9 cellular contexts compared by ENCODE assay signal in genomic region chr14:60780558-60780957, GRCh38. TPM values are rescaled to one million over a fixed set of nuclear protein-coding genes. Genes with fewer than 3 reads are reported as not detected.
A peak's percentile ranks its signal among the peaks of the same experiment; 100 is the strongest.
DNase-seq lines count a peak whose midpoint lies in the region; ATAC-seq and FAIRE-seq lines count a peak whose summit lies in the region.
"Not testable (repeated sequence)": the region's sequence is repeated elsewhere in the genome, so short reads cannot be mapped to it uniquely, and the experiment has no call there.
"Had no signal": no experiment of that assay in that cellular context is flagged by ENCODE, and none has a peak within 500 bp of the region (broad histone marks: within the 10 kb centered on the region; RNA-seq: fewer than 3 reads in every experiment).

No MANE protein-coding gene starts in this region.

- H3K27ac Mint-ChIP-seq in T-helper 2 cell treated with Interferon-gamma antibody and Interleukin-4, amounts not matched to agents 5 μg/mL and 100 μg/mL, for 36 hours: peak overlapping the region; percentile 4
- not testable (repeated sequence) for H3K27ac Mint-ChIP-seq in activated T-cell treated with anti-CD3 and anti-CD28 coated beads, Interleukin-2, amount 50 U/mL, for 72 hours; activated naive CD8-positive, alpha-beta T cell treated with anti-CD3 and anti-CD28 coated beads, Interleukin-2, amount 50 U/mL, for 24 hours
- peak overlapping the region; percentile 38 for H3K27ac Mint-ChIP-seq in stimulated activated effector memory CD8-positive, alpha-beta T cell treated with anti-CD3 and anti-CD28 coated beads, Interleukin-12 subunit alpha, Interleukin-12 subunit beta, amount 100 ng/mL, for 72 hours

- not testable (repeated sequence) for DNase-seq in GM18507 (ENCODE audit: extremely low spot score, insufficient read length, low read depth); T-helper 2 cell treated with Interferon-gamma antibody and Interleukin-4, amounts not matched to agents 5 μg/mL and 100 μg/mL, for 36 hours (ENCODE audit: low spot score); activated T-cell treated with anti-CD3 and anti-CD28 coated beads, Interleukin-2, amount 50 U/mL, for 72 hours; activated naive CD8-positive, alpha-beta T cell treated with anti-CD3 and anti-CD28 coated beads, Interleukin-2, amount 50 U/mL, for 24 hours; stimulated activated effector memory CD8-positive, alpha-beta T cell treated with anti-CD3 and anti-CD28 coated beads, Interleukin-12 subunit alpha, Interleukin-12 subunit beta, amount 100 ng/mL, for 72 hours (ENCODE audit: low spot score in 2 of 2); urothelium cell line (ENCODE audit: low spot score)

- peaks cover 19% of the 10 kb centered on the region for H3K4me1 Mint-ChIP-seq in T-helper 2 cell treated with Interferon-gamma antibody and Interleukin-4, amounts not matched to agents 5 μg/mL and 100 μg/mL, for 36 hours (ENCODE audit: low read depth)
- peaks cover 24% of the 10 kb centered on the region for H3K4me1 Mint-ChIP-seq in activated T-cell treated with anti-CD3 and anti-CD28 coated beads, Interleukin-2, amount 50 U/mL, for 72 hours (ENCODE audit: low read depth)
- peaks cover 14% of the 10 kb centered on the region for H3K4me1 Mint-ChIP-seq in activated naive CD8-positive, alpha-beta T cell treated with anti-CD3 and anti-CD28 coated beads, Interleukin-2, amount 50 U/mL, for 24 hours
- H3K4me1 Mint-ChIP-seq in stimulated activated effector memory CD8-positive, alpha-beta T cell treated with anti-CD3 and anti-CD28 coated beads, Interleukin-12 subunit alpha, Interleukin-12 subunit beta, amount 100 ng/mL, for 72 hours: peaks cover 11% of the 10 kb centered on the region

- H3K36me3 Mint-ChIP-seq in T-helper 2 cell treated with Interferon-gamma antibody and Interleukin-4, amounts not matched to agents 5 μg/mL and 100 μg/mL, for 36 hours (ENCODE audit: low read depth); activated T-cell treated with anti-CD3 and anti-CD28 coated beads, Interleukin-2, amount 50 U/mL, for 72 hours (ENCODE audit: insufficient read depth in 2 of 2); activated naive CD8-positive, alpha-beta T cell treated with anti-CD3 and anti-CD28 coated beads, Interleukin-2, amount 50 U/mL, for 24 hours (ENCODE audit: low read depth); stimulated activated effector memory CD8-positive, alpha-beta T cell treated with anti-CD3 and anti-CD28 coated beads, Interleukin-12 subunit alpha, Interleukin-12 subunit beta, amount 100 ng/mL, for 72 hours: not testable (repeated sequence)

- ATAC-seq in activated T-cell treated with anti-CD3 and anti-CD28 coated beads, Interleukin-2, amount 50 U/mL, for 72 hours (replicated peaks in 1 of 2): peak; percentile 41 to 45
- ATAC-seq in activated naive CD8-positive, alpha-beta T cell treated with anti-CD3 and anti-CD28 coated beads, Interleukin-2, amount 50 U/mL, for 24 hours: peak; percentile 61
- not testable (repeated sequence) for ATAC-seq in stimulated activated effector memory CD8-positive, alpha-beta T cell treated with anti-CD3 and anti-CD28 coated beads, Interleukin-12 subunit alpha, Interleukin-12 subunit beta, amount 100 ng/mL, for 72 hours

- not testable (repeated sequence) for H3K27me3 Mint-ChIP-seq in T-helper 2 cell treated with Interferon-gamma antibody and Interleukin-4, amounts not matched to agents 5 μg/mL and 100 μg/mL, for 36 hours (ENCODE audit: low read depth); activated T-cell treated with anti-CD3 and anti-CD28 coated beads, Interleukin-2, amount 50 U/mL, for 72 hours (ENCODE audit: low read depth); activated naive CD8-positive, alpha-beta T cell treated with anti-CD3 and anti-CD28 coated beads, Interleukin-2, amount 50 U/mL, for 24 hours

- peak overlapping the region; percentile 5 for H3K4me3 Mint-ChIP-seq in T-helper 2 cell treated with Interferon-gamma antibody and Interleukin-4, amounts not matched to agents 5 μg/mL and 100 μg/mL, for 36 hours
- H3K4me3 Mint-ChIP-seq in activated T-cell treated with anti-CD3 and anti-CD28 coated beads, Interleukin-2, amount 50 U/mL, for 72 hours; activated naive CD8-positive, alpha-beta T cell treated with anti-CD3 and anti-CD28 coated beads, Interleukin-2, amount 50 U/mL, for 24 hours; stimulated activated effector memory CD8-positive, alpha-beta T cell treated with anti-CD3 and anti-CD28 coated beads, Interleukin-12 subunit alpha, Interleukin-12 subunit beta, amount 100 ng/mL, for 72 hours: not testable (repeated sequence)

- FAIRE-seq in A204.1 (lab: Jason Lieb, UNC) (peak; percentile 30), GM18507 (lab: Jason Lieb, UNC) (peak; percentile 47), urothelium cell line (lab: Jason Lieb, UNC) (peak; percentile 77)

- H3K9me3 Mint-ChIP-seq in T-helper 2 cell treated with Interferon-gamma antibody and Interleukin-4, amounts not matched to agents 5 μg/mL and 100 μg/mL, for 36 hours; activated T-cell treated with anti-CD3 and anti-CD28 coated beads, Interleukin-2, amount 50 U/mL, for 72 hours; activated naive CD8-positive, alpha-beta T cell treated with anti-CD3 and anti-CD28 coated beads, Interleukin-2, amount 50 U/mL, for 24 hours; stimulated activated effector memory CD8-positive, alpha-beta T cell treated with anti-CD3 and anti-CD28 coated beads, Interleukin-12 subunit alpha, Interleukin-12 subunit beta, amount 100 ng/mL, for 72 hours: not testable (repeated sequence)

RNA-seq across cellular contexts. Expression of gene MNAT1, which starts 46.0 kb away (rescaled TPM):
- 10 to 100 TPM; 45.4 to 51.3 TPM for total RNA-seq in activated T-cell treated with anti-CD3 and anti-CD28 coated beads, Interleukin-2, amount 50 U/mL, for 72 hours

RNA-seq across cellular contexts. Expression of gene SIX4, which starts 56.4 kb away (rescaled TPM):
- under 1 TPM; 0.17 to 0.19 TPM for total RNA-seq in activated T-cell treated with anti-CD3 and anti-CD28 coated beads, Interleukin-2, amount 50 U/mL, for 72 hours
- total RNA-seq: B cell; CD8-positive, alpha-beta T cell had no signal
